8 cellular contexts compared by ENCODE assay signal in genomic region chr1:156337888-156338179, GRCh38.
A peak's percentile ranks its signal among the peaks of the same experiment; 100 is the strongest.
DNase-seq lines count a peak whose midpoint lies in the region; ATAC-seq lines count a peak whose summit lies in the region.

No MANE protein-coding gene starts in this region.

- DNase-seq in stimulated activated CD4-positive, alpha-beta T cell treated with anti-CD3 and anti-CD28 coated beads, Interleukin-4, amount 100 ng/mL, for 1 hour = peak; percentile 39
- DNase-seq in stimulated activated CD4-positive, alpha-beta T cell treated with anti-CD3 and anti-CD28 coated beads, Interleukin-15, amount 100 ng/mL, for 24 hours = no peak
- peak; percentile 31 for DNase-seq in activated naive CD4-positive, alpha-beta T cell treated with anti-CD3 and anti-CD28 coated beads, Interleukin-2, amount 50 U/mL, for 16 hours
- no peak for DNase-seq in cortex of kidney (lab: John Stamatoyannopoulos, UW)

- H3K4me3 ChIP-seq in iPS-18c (ENCODE audit: insufficient read depth, low read depth, low read length) (peak overlapping the region; percentile 73), stomach smooth muscle (ENCODE audit: low read length in 2 of 2) (peak overlapping the region; percentile 85 to 98)

- H3K9me3 ChIP-seq in iPS-18c (ENCODE audit: control insufficient read depth, insufficient read depth, low read length) (no peaks in the 10 kb centered on the region), stomach smooth muscle (ENCODE audit: control insufficient read depth in 2 of 2, low read length in 2 of 2) (no peaks in the 10 kb centered on the region)

- peaks cover 16 to 21% of the 10 kb centered on the region in 2 donors for H3K36me3 ChIP-seq in stomach smooth muscle (ENCODE audit: control insufficient read depth in 2 of 2, insufficient read depth in 2 of 2, low read length in 2 of 2)

- H3K27ac ChIP-seq in stomach smooth muscle (ENCODE audit: low read length) = peak overlapping the region; percentile 76

- ATAC-seq in GM18867 (IDR thresholded peaks at IDR 0.05; ENCODE audit: unreplicated experiment) (no peak), GM21576 (IDR thresholded peaks at IDR 0.05; ENCODE audit: unreplicated experiment) (no peak)

- H3K27me3 ChIP-seq in stomach smooth muscle (ENCODE audit: control insufficient read depth in 1 of 2, insufficient read depth in 2 of 2, low read length in 2 of 2) = no peaks in the 10 kb centered on the region

- peaks cover 14% of the 10 kb centered on the region for H3K4me1 ChIP-seq in stomach smooth muscle (ENCODE audit: control insufficient read depth, insufficient read depth, low read length)

- H3K9ac ChIP-seq in stomach smooth muscle (ENCODE audit: low read length in 2 of 2) = peak overlapping the region; percentile 76 to 93

Comparison
In these comparisons a context has a peak if more than half of its experiments do, and no peak if none do; other contexts are left out.
1. DNase-seq: peak in stimulated activated CD4-positive, alpha-beta T cell treated with anti-CD3 and anti-CD28 coated beads, Interleukin-4, amount 100 ng/mL, for 1 hour (single experiment) and activated naive CD4-positive, alpha-beta T cell treated with anti-CD3 and anti-CD28 coated beads, Interleukin-2, amount 50 U/mL, for 16 hours (single experiment); none in stimulated activated CD4-positive, alpha-beta T cell treated with anti-CD3 and anti-CD28 coated beads, Interleukin-15, amount 100 ng/mL, for 24 hours (single experiment) and cortex of kidney (single experiment).